8 cellular contexts compared by ENCODE assay signal in the genomic region with DNA sequence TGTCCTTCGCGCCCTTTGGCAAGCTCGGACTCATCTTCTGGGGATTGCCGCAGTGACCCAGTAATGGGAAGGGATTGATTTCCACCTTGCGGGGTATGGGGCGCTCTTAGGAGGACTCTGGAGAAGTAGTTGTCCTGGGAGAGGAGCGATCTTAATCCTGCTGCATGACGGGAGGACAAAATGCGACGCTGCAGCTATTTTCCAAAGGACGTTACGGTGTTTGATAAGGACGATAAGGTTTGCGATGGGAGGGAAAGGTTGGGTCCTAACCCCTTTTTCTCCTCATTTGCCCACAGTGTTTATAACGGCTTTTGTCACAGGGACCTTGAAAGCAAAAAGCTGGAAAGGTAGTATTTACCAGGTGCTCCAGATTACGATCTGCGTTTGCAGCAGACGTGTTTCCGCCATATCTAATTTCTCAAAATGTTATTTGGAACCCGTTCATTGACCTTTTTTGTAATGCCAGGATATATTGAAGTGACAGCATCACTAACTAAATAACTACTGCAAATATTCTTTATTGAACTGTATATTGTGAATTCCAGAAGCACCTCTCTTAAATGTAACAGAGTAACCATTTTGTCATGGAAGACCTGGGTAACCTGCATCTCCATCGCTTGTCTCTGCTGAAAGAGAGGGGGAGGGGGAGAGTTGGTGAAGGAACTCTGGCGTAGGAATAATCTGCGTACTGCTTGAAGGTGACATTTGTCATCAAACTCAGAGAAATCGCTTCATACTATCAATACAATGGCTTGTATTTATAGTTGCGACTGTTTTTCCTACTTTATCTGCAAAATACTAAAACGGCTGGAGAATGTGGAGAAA. TPM values are rescaled to one million over a fixed set of nuclear protein-coding genes. Genes with fewer than 3 reads are reported as not detected.
DNase-seq lines count a peak whose midpoint lies in the region; ATAC-seq and TF ChIP-seq lines count a peak whose summit lies in the region.

No MANE protein-coding gene starts in this region.

- H3K4me1 ChIP-seq in CD8-positive, alpha-beta memory T cell (ENCODE audit: insufficient read depth, low read length), result peaks cover 13% of the 10 kb centered on the region
- peaks cover 49% of the 10 kb centered on the region for H3K4me1 ChIP-seq in KMS-11 (ENCODE audit: low read depth, poor library complexity, severe bottlenecking)
- H3K4me1 ChIP-seq in iPS-18a (ENCODE audit: control insufficient read depth, low read depth, low read length), result peaks cover 9% of the 10 kb centered on the region

- H3K79me2 ChIP-seq in KMS-11 (ENCODE audit: insufficient read depth, low read depth), result peaks cover 70% of the 10 kb centered on the region

- no peaks in the 10 kb centered on the region for H3K9me3 Mint-ChIP-seq in CD8-positive, alpha-beta memory T cell
- H3K9me3 Mint-ChIP-seq in stimulated activated memory B cell treated with anti-CD40 and anti-IgM and Interleukin-4, amounts not matched to agents 10 μg/mL and 1 μg/mL and 100 μg/mL, for 72 hours, result no peaks in the 10 kb centered on the region

- CTCF ChIA-PET in CD8-positive, alpha-beta memory T cell (lab: Charles Lee), result interaction anchor here (1.1 to 2.3 kb wide), 4 partner anchors 10 to 272 kb away, joined by 3 to 8 read pairs (median 4); no protein-coding TSS in a partner anchor

- peak overlapping the region; percentile 89 to 97 (median 93) for H3K4me3 Mint-ChIP-seq in CD8-positive, alpha-beta memory T cell
- peak overlapping the region; percentile 95 for H3K4me3 Mint-ChIP-seq in stimulated activated memory B cell treated with anti-CD40 and anti-IgM and Interleukin-4, amounts not matched to agents 10 μg/mL and 1 μg/mL and 100 μg/mL, for 72 hours

- no peaks in the 10 kb centered on the region for H3K27me3 Mint-ChIP-seq in CD8-positive, alpha-beta memory T cell
- H3K27me3 Mint-ChIP-seq in stimulated activated memory B cell treated with anti-CD40 and anti-IgM and Interleukin-4, amounts not matched to agents 10 μg/mL and 1 μg/mL and 100 μg/mL, for 72 hours, result no peaks in the 10 kb centered on the region

- peak overlapping the region; percentile 88 for H2AFZ ChIP-seq in KMS-11 (ENCODE audit: low read depth)

- peak overlapping the region; percentile 87 for H3K27ac ChIP-seq in CD8-positive, alpha-beta memory T cell (ENCODE audit: low read depth, low read length)
- H3K27ac ChIP-seq in KMS-11, result peak overlapping the region; percentile 56
- H3K27ac ChIP-seq in angular gyrus (ENCODE audit: low read depth, low read length), result peak overlapping the region; percentile 93
- H3K27ac ChIP-seq in iPS-18a (ENCODE audit: low read length), result peak overlapping the region; percentile 32

- H3K9me3 ChIP-seq in CD8-positive, alpha-beta memory T cell (ENCODE audit: low read length), result no peaks in the 10 kb centered on the region
- H3K9me3 ChIP-seq in iPS-18a (ENCODE audit: control insufficient read depth, low read depth, low read length), result no peaks in the 10 kb centered on the region

- peak; percentile 14 for ATAC-seq in GM19452 (IDR thresholded peaks at IDR 0.05; ENCODE audit: unreplicated experiment)
- no peak for ATAC-seq in stimulated activated memory B cell treated with anti-CD40 and anti-IgM and Interleukin-4, amounts not matched to agents 10 μg/mL and 1 μg/mL and 100 μg/mL, for 72 hours

- H3K4me2 ChIP-seq in KMS-11, result peak overlapping the region; percentile 95

- H3K4me3 ChIP-seq in CD8-positive, alpha-beta memory T cell (ENCODE audit: low read length), result peak overlapping the region; percentile 84
- H3K4me3 ChIP-seq in KMS-11 (IDR thresholded peaks at IDR 0.05; ENCODE audit: insufficient read depth, low read depth, low read length) (peak overlapping the region; percentile 80), iPS-18a (ENCODE audit: low read length) (peak overlapping the region; percentile 88)

- peaks cover 0 to 41% (median 4%) of the 10 kb centered on the region in 3 donors for H3K36me3 Mint-ChIP-seq in CD8-positive, alpha-beta memory T cell
- H3K36me3 Mint-ChIP-seq in stimulated activated memory B cell treated with anti-CD40 and anti-IgM and Interleukin-4, amounts not matched to agents 10 μg/mL and 1 μg/mL and 100 μg/mL, for 72 hours, result peaks cover 12% of the 10 kb centered on the region

- peaks cover 37 to 67% (median 47%) of the 10 kb centered on the region in 3 donors for H3K4me1 Mint-ChIP-seq in CD8-positive, alpha-beta memory T cell
- peaks cover 43% of the 10 kb centered on the region for H3K4me1 Mint-ChIP-seq in stimulated activated memory B cell treated with anti-CD40 and anti-IgM and Interleukin-4, amounts not matched to agents 10 μg/mL and 1 μg/mL and 100 μg/mL, for 72 hours

- TF ChIP-seq CTCF in KMS-11 (conservative IDR thresholded peaks at IDR 0.05; ENCODE audit: low read depth, low read length), result no peak

- peak overlapping the region; percentile 90 to 99 (median 97) for H3K27ac Mint-ChIP-seq in CD8-positive, alpha-beta memory T cell
- peak overlapping the region; percentile 88 for H3K27ac Mint-ChIP-seq in stimulated activated memory B cell treated with anti-CD40 and anti-IgM and Interleukin-4, amounts not matched to agents 10 μg/mL and 1 μg/mL and 100 μg/mL, for 72 hours

- no peaks in the 10 kb centered on the region for H4K20me1 ChIP-seq in KMS-11 (ENCODE audit: insufficient read depth)

- no peaks in the 10 kb centered on the region for H3K27me3 ChIP-seq in CD8-positive, alpha-beta memory T cell (ENCODE audit: insufficient read depth, low read length, poor library complexity, severe bottlenecking)
- no peaks in the 10 kb centered on the region for H3K27me3 ChIP-seq in KMS-11 (ENCODE audit: insufficient read depth, low read depth)
- no peaks in the 10 kb centered on the region for H3K27me3 ChIP-seq in iPS-18a (ENCODE audit: control insufficient read depth, insufficient read depth, low read length)

- peak overlapping the region; percentile 73 for H3K9ac ChIP-seq in KMS-11
- peak overlapping the region; percentile 72 for H3K9ac ChIP-seq in iPS-18a (ENCODE audit: low read length)

- H3K36me3 ChIP-seq in CD8-positive, alpha-beta memory T cell (ENCODE audit: insufficient read depth, low read length), result peaks cover 4% of the 10 kb centered on the region
- H3K36me3 ChIP-seq in KMS-11 (ENCODE audit: insufficient read depth), result no peaks in the 10 kb centered on the region
- H3K36me3 ChIP-seq in iPS-18a (ENCODE audit: control insufficient read depth, low read depth, low read length), result peaks cover 18% of the 10 kb centered on the region

- DNase-seq in CD8-positive, alpha-beta memory T cell, result no peak
- no peak for DNase-seq in foreskin melanocyte
- DNase-seq in retina, result no peak

- POLR2A ChIA-PET in CD8-positive, alpha-beta memory T cell (lab: Charles Lee), result interaction anchor here (0.6 to 3.2 kb wide), 7 partner anchors 8 to 1638 kb away, joined by 3 to 19 read pairs (median 5); partner anchors contain the start of genes ACTR2, RAB1A and UGP2

RNA-seq across cellular contexts. Expression of gene MDH1, which starts 0.6 kb away (rescaled TPM):
- 100 to 1,000 TPM; 182 to 191 TPM for total RNA-seq in CD8-positive, alpha-beta memory T cell
- 241 TPM for polyA plus RNA-seq in CD8-positive, alpha-beta memory T cell

RNA-seq across cellular contexts. Expression of gene WDPCP, which starts 1.1 kb away (rescaled TPM):
- 1 to 10 TPM; 7.2 to 7.9 TPM for total RNA-seq in CD8-positive, alpha-beta memory T cell
- polyA plus RNA-seq in CD8-positive, alpha-beta memory T cell, result 5.9 TPM

Comparison
In these comparisons a context has a peak if more than half of its experiments do, and no peak if none do; other contexts are left out.
1. H3K27ac ChIP-seq: peak in every context shown above with its lines; median percentile 93 in angular gyrus; 87 in CD8-positive, alpha-beta memory T cell; 56 in KMS-11; 32 in iPS-18a.